24 cellular contexts compared by ENCODE assay signal in the genomic region with DNA sequence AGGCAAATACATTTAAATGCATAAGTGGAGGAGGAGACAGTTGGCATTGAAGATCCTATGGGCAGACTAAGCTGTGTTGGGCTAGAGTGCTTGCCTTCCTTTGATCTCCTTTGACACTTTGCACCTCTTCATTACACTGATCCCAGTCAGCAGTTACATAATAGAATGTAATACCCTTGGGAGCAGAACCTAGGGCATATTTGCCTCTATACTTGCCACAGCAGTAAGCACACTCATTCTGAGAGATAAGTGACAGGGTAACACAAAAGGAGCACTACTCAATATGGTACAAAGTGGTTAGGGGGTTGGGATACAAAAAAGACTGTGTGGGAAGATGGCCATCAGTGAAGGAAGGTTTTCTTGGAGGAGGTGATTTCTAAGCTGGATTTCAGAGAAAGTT. TPM values are rescaled to one million over a fixed set of nuclear protein-coding genes. Genes with fewer than 3 reads are reported as not detected.
A peak's percentile ranks its signal among the peaks of the same experiment; 100 is the strongest.
DNase-seq lines count a peak whose midpoint lies in the region; ATAC-seq, FAIRE-seq and TF ChIP-seq lines count a peak whose summit lies in the region.
"Had no signal": no experiment of that assay in that cellular context is flagged by ENCODE, and none has a peak within 500 bp of the region (broad histone marks: within the 10 kb centered on the region; RNA-seq: fewer than 3 reads in every experiment).

No MANE protein-coding gene starts in this region.

- intact Hi-C loops in Right ventricle myocardium superior (cut with DNase I) (no loop called here), left ventricle myocardium inferior (cut with micrococcal nuclease) (no loop called here), K562 (cut with micrococcal nuclease) (no loop called here), mammary epithelial cell (cut with micrococcal nuclease) (no loop called here)

- FAIRE-seq in K562 (lab: Jason Lieb, UNC), result no peak

- CTCF ChIA-PET in K562 (lab: Yijun Ruan, JAX; ENCODE audit: low intra/inter-chr PET ratio) (no interaction called here), mammary epithelial cell (lab: Charles Lee; ENCODE audit: low non-redundant PET) (no interaction called here)

- peaks cover 53 to 56% of the 10 kb centered on the region in 2 donors for H3K36me3 Mint-ChIP-seq in stimulated activated naive B cell treated with anti-CD40 and anti-IgM and Interleukin-4, amounts not matched to agents 10 μg/mL and 1 μg/mL and 100 μg/mL, for 72 hours

- H2AFZ ChIP-seq in K562 (ENCODE audit: low read depth, low read length) (no peak overlapping the region), mammary epithelial cell (ENCODE audit: low read depth, low read length) (no peak overlapping the region)

- TF ChIP-seq POLR2A in K562 (conservative IDR thresholded peaks at IDR 0.05), result no peak; the same call in 1 of the 2 replicates

- H3K4me3 ChIP-seq in left ventricle myocardium inferior, result no peak overlapping the region
- no peak overlapping the region for H3K4me3 ChIP-seq in K562
- no peak overlapping the region for H3K4me3 ChIP-seq in mammary epithelial cell (replicated peaks in 1 of 3; ENCODE audit: insufficient read depth in 1 of 3, low read depth in 2 of 3, low read length in 3 of 3)
- H3K4me3 ChIP-seq: cardiac muscle cell, lower lobe of right lung, sigmoid colon, SJSA1 had no signal

- H3K4me1 Mint-ChIP-seq in stimulated activated naive B cell treated with anti-CD40 and anti-IgM and Interleukin-4, amounts not matched to agents 10 μg/mL and 1 μg/mL and 100 μg/mL, for 72 hours, result peaks cover 6 to 9% of the 10 kb centered on the region in 2 donors

- H3K9me3 ChIP-seq in left ventricle myocardium inferior (replicated peaks), result no peaks in the 10 kb centered on the region
- H3K9me3 ChIP-seq in K562 (replicated peaks; ENCODE audit: control insufficient read depth, insufficient read depth, low read depth, low read length), result 0 out of 2 replicates have a peak, but pooled peaks cover 3% of the 10 kb centered on the region
- H3K9me3 ChIP-seq in mammary epithelial cell (replicated peaks; ENCODE audit: insufficient read depth, low read length), result no peaks in the 10 kb centered on the region
- H3K9me3 ChIP-seq: lower lobe of right lung, sigmoid colon had no signal

- POLR2A ChIA-PET in K562 (lab: Yijun Ruan, JAX), result interaction anchor here (0.6 to 1.8 kb wide), 11 partner anchors 8 to 270 kb away, joined by 3 to 9 read pairs (median 4); a partner anchor contains a TSS

- TF ChIP-seq CTCF in left ventricle myocardium inferior (IDR thresholded peaks at IDR 0.05; ENCODE audit: borderline replicate concordance), result no peak
- no peak for TF ChIP-seq CTCF in K562 (IDR thresholded peaks at IDR 0.05 in 2 of 3, conservative IDR thresholded peaks at IDR 0.05 in 1 of 3; ENCODE audit: insufficient read depth in 2 of 3, low read depth in 1 of 3, low read length in 3 of 3)
- TF ChIP-seq CTCF in mammary epithelial cell (conservative IDR thresholded peaks at IDR 0.05 in 1 of 2, IDR thresholded peaks at IDR 0.05 in 1 of 2; ENCODE audit: extremely low read depth in 1 of 2, insufficient read depth in 1 of 2, low read depth in 1 of 2, low read length in 2 of 2), result no peak

- no peak overlapping the region for H3K9ac ChIP-seq in K562 (ENCODE audit: insufficient read depth in 1 of 2, low read depth in 2 of 2, low read length in 2 of 2)
- no peak overlapping the region for H3K9ac ChIP-seq in mammary epithelial cell (ENCODE audit: insufficient read depth, low read length)

- H3K4me3 Mint-ChIP-seq in stimulated activated naive B cell treated with anti-CD40 and anti-IgM and Interleukin-4, amounts not matched to agents 10 μg/mL and 1 μg/mL and 100 μg/mL, for 72 hours, result no peak overlapping the region
- H3K4me3 Mint-ChIP-seq: dendritic cell treated with granulocyte-macrophage colony-stimulating factor and Interleukin-4, amounts not matched to agents 40 ng/mL and 50 ng/mL, for 4 days; type B pancreatic cell had no signal

- H3K27ac Mint-ChIP-seq in stimulated activated naive B cell treated with anti-CD40 and anti-IgM and Interleukin-4, amounts not matched to agents 10 μg/mL and 1 μg/mL and 100 μg/mL, for 72 hours, result peak overlapping the region; percentile 28

- ATAC-seq in Right ventricle myocardium superior (ENCODE audit: poor library complexity) (peak; percentile 25), K562 (peak; percentile 12), GM18519 (IDR thresholded peaks at IDR 0.05; ENCODE audit: low FRiP score, unreplicated experiment) (no peak)
- ATAC-seq in stimulated activated naive B cell treated with anti-CD40 and anti-IgM and Interleukin-4, amounts not matched to agents 10 μg/mL and 1 μg/mL and 100 μg/mL, for 72 hours (replicated peaks), result no peak
- ATAC-seq: lower lobe of right lung had no signal

- no peak for TF ChIP-seq RAD21 in K562 (CRISPR knock-in tag; conservative IDR thresholded peaks at IDR 0.05 in 1 of 2, IDR thresholded peaks at IDR 0.05 in 1 of 2)

- H3K4me1 ChIP-seq in left ventricle myocardium inferior, result no peaks in the 10 kb centered on the region
- no peaks in the 10 kb centered on the region for H3K4me1 ChIP-seq in K562 (replicated peaks in 1 of 2; ENCODE audit: control insufficient read depth in 2 of 2, insufficient read depth in 2 of 2, low read length in 2 of 2)
- H3K4me1 ChIP-seq in mammary epithelial cell (ENCODE audit: insufficient read depth, low read length), result no peaks in the 10 kb centered on the region
- H3K4me1 ChIP-seq: lower lobe of right lung, sigmoid colon, SJSA1 had no signal

- peaks cover 6% of the 10 kb centered on the region for H3K9me1 ChIP-seq in K562 (ENCODE audit: control insufficient read depth, insufficient read depth, low read length)

- no peaks in the 10 kb centered on the region for H3K27me3 ChIP-seq in left ventricle myocardium inferior (ENCODE audit: low read depth)
- H3K27me3 ChIP-seq in K562 (ENCODE audit: control insufficient read depth in 2 of 2, insufficient read depth in 2 of 2, low read length in 2 of 2), result no peaks in the 10 kb centered on the region
- H3K27me3 ChIP-seq in mammary epithelial cell (ENCODE audit: insufficient read depth, low read length), result no peaks in the 10 kb centered on the region
- H3K27me3 ChIP-seq: cardiac muscle cell, sigmoid colon, SJSA1 had no signal

- peaks cover 9% of the 10 kb centered on the region; the same call in 1 of the 3 replicates for H3K79me2 ChIP-seq in K562 (ENCODE audit: control insufficient read depth, insufficient read depth, low read length)
- H3K79me2 ChIP-seq in mammary epithelial cell (ENCODE audit: insufficient read depth, low read length), result peaks cover 8% of the 10 kb centered on the region

- H3K4me2 ChIP-seq in K562 (ENCODE audit: insufficient read depth, low read length), result no peak overlapping the region
- no peak overlapping the region for H3K4me2 ChIP-seq in mammary epithelial cell (ENCODE audit: insufficient read depth, low read depth, low read length)

- peaks cover 73% of the 10 kb centered on the region for H3K36me3 ChIP-seq in left ventricle myocardium inferior
- H3K36me3 ChIP-seq in K562 (ENCODE audit: control insufficient read depth, insufficient read depth, low read length), result peaks cover 68% of the 10 kb centered on the region
- peaks cover 43% of the 10 kb centered on the region for H3K36me3 ChIP-seq in mammary epithelial cell (ENCODE audit: insufficient read depth, low read length)

- H4K20me1 ChIP-seq in K562 (replicated peaks; ENCODE audit: control insufficient read depth, insufficient read depth, low read length), result 0 out of 2 replicates have a peak, but pooled peaks cover 6% of the 10 kb centered on the region
- H4K20me1 ChIP-seq in mammary epithelial cell (ENCODE audit: insufficient read depth, low read length), result no peaks in the 10 kb centered on the region

- peaks cover 0 to 2% of the 10 kb centered on the region in 2 donors for H3K9me3 Mint-ChIP-seq in stimulated activated naive B cell treated with anti-CD40 and anti-IgM and Interleukin-4, amounts not matched to agents 10 μg/mL and 1 μg/mL and 100 μg/mL, for 72 hours
- H3K9me3 Mint-ChIP-seq: CD4-positive, CD25-positive, alpha-beta regulatory T cell; dendritic cell treated with granulocyte-macrophage colony-stimulating factor and Interleukin-4, amounts not matched to agents 40 ng/mL and 50 ng/mL, for 4 days; type B pancreatic cell had no signal

- BruUV-seq in K562 (replicated peaks; lab: Mats Ljungman, UMichigan), result no TSS peak
- BruUV-seq in mammary epithelial cell (replicated peaks; lab: Mats Ljungman, UMichigan), result no TSS peak

- no peak for TF ChIP-seq EP300 in K562 (IDR thresholded peaks at IDR 0.05; ENCODE audit: low read length)

- no peaks in the 10 kb centered on the region for H3K27me3 Mint-ChIP-seq in stimulated activated naive B cell treated with anti-CD40 and anti-IgM and Interleukin-4, amounts not matched to agents 10 μg/mL and 1 μg/mL and 100 μg/mL, for 72 hours
- H3K27me3 Mint-ChIP-seq: CD4-positive, CD25-positive, alpha-beta regulatory T cell; dendritic cell treated with granulocyte-macrophage colony-stimulating factor and Interleukin-4, amounts not matched to agents 40 ng/mL and 50 ng/mL, for 4 days; type B pancreatic cell had no signal

- no peak for DNase-seq in Right ventricle myocardium superior
- DNase-seq in left ventricle myocardium inferior, result no peak
- DNase-seq in NCI-H187 (lab: John Stamatoyannopoulos, UW), result peak; percentile 35 to 51
- DNase-seq in K562 (ENCODE audit: extremely low read depth in 1 of 4, low spot score in 3 of 4), result no peak
- DNase-seq in stimulated activated naive B cell treated with anti-CD40 and anti-IgM and Interleukin-4, amounts not matched to agents 10 μg/mL and 1 μg/mL and 100 μg/mL, for 72 hours, result no peak
- no peak for DNase-seq in mammary epithelial cell
- DNase-seq: activated CD4-positive, alpha-beta T cell treated with anti-CD3 and anti-CD28 coated beads for 1 hour; activated gamma-delta T cell treated with Interleukin-2 at 50 U/mL for 16 hours; CD4-positive, CD25-positive, alpha-beta regulatory T cell; DMS 273 treated with DMSO at 0.1 percent for 48 hours; islet precursor cell; lower lobe of right lung; MM.1S; NCI-H1417 treated with DMSO at 0.1 percent for 48 hours; NCI-H69; posterior cingulate gyrus; sigmoid colon; stimulated activated CD4-positive, alpha-beta T cell treated with anti-CD3 and anti-CD28 coated beads, Interleukin-15, amount 100 ng/mL, for 24 hours; T-helper 1 cell had no signal

- H3K27ac ChIP-seq in left ventricle myocardium inferior (replicated peaks), result no peak overlapping the region
- H3K27ac ChIP-seq in K562 (ENCODE audit: extremely low read depth, low read depth, low read length), result no peak overlapping the region
- H3K27ac ChIP-seq in mammary epithelial cell (ENCODE audit: insufficient read depth, low read depth, low read length), result no peak overlapping the region
- H3K27ac ChIP-seq: cardiac muscle cell, lower lobe of right lung, sigmoid colon, SJSA1 had no signal

- dilution Hi-C loops in mammary epithelial cell (cut with HindIII; ENCODE audit: low sequenced_read_pairs), result no loop called here

- in situ Hi-C loops in K562 (cut with MboI) (no loop called here), mammary epithelial cell (cut with MboI; ENCODE audit: low sequenced_read_pairs in 2 of 2) (no loop called here)

RNA-seq across cellular contexts. Expression of a gene that starts 9.0 kb away (rescaled TPM):
- total RNA-seq in Right ventricle myocardium superior (63.5 TPM), left ventricle myocardium inferior (73.1 TPM), K562 (2014; rRNA removed) (231 and 232 TPM in 2 replicates), K562 (2014; rRNA removed; fragmentation: Illumina TruSeq; extraction: Trizol) (220 and 245 TPM in 2 replicates), K562 (2015; rRNA removed; fragmentation: Illumina TruSeq; extraction: Trizol) (158 and 169 TPM in 2 replicates), K562 (2021) (339 and 382 TPM in 2 replicates), mammary epithelial cell (100 to 1,000 TPM; 240 to 460 TPM)
- 823 and 1,075 TPM in 2 replicates for total RNA-seq in K562 (2011; cell fraction: chromatin; rRNA removed; ENCODE audit: low replicate concordance)
- 517 and 536 TPM in 2 replicates for total RNA-seq in K562 (2011; cell fraction: nucleolus; rRNA removed)
- 605 and 612 TPM in 2 replicates for total RNA-seq in K562 (2011; cell fraction: nucleoplasm; rRNA removed)
- polyA plus RNA-seq in K562 (2011; rRNA removed) (145 and 271 TPM in 2 replicates), K562 (2014; fragmentation: Illumina TruSeq; extraction: Trizol) (298 and 362 TPM in 2 replicates), K562 (2014; fragmentation: Nextera tagmentation; extraction: Ambion mirVana) (100 to 1,000 TPM; 117 to 168 TPM), K562 (2014; rRNA removed) (221 and 229 TPM in 2 replicates), mammary epithelial cell (160 TPM)
- polyA plus RNA-seq in K562 (2011; cell fraction: cytosol; rRNA removed), result 137 and 183 TPM in 2 replicates
- 838 and 1,308 TPM in 2 replicates for polyA plus RNA-seq in K562 (2011; cell fraction: nucleus; rRNA removed)
- 210 and 555 TPM in 2 replicates for polyA plus RNA-seq in K562 (2012)
- polyA minus RNA-seq in K562 (2011; rRNA and poly(A)+ RNA removed), result 171 and 257 TPM in 2 replicates
- polyA minus RNA-seq in K562 (2011; cell fraction: cytosol; rRNA and poly(A)+ RNA removed), result 105 and 116 TPM in 2 replicates
- 226 and 398 TPM in 2 replicates for polyA minus RNA-seq in K562 (2011; cell fraction: nucleus; rRNA and poly(A)+ RNA removed)
- 352 TPM for polyA minus RNA-seq in mammary epithelial cell

RNA-seq across cellular contexts. Expression of a gene that starts 17.2 kb away (rescaled TPM):
- total RNA-seq in Right ventricle myocardium superior (4.1 TPM), left ventricle myocardium inferior (4.2 TPM), K562 (2014; rRNA removed) (3.8 and 4.6 TPM in 2 replicates), K562 (2014; rRNA removed; fragmentation: Illumina TruSeq; extraction: Trizol) (3.1 and 4.2 TPM in 2 replicates), K562 (2015; rRNA removed; fragmentation: Illumina TruSeq; extraction: Trizol) (5.1 and 5.8 TPM in 2 replicates), K562 (2021) (5.9 and 6.0 TPM in 2 replicates), mammary epithelial cell (1 to 10 TPM in 1 of 2 donors, under 1 TPM in 1; 0.83 to 1.3 TPM)
- 8.4 and 15.8 TPM in 2 replicates for total RNA-seq in K562 (2011; cell fraction: chromatin; rRNA removed; ENCODE audit: low replicate concordance)
- 5.3 and 7.2 TPM in 2 replicates for total RNA-seq in K562 (2011; cell fraction: nucleolus; rRNA removed)
- total RNA-seq in K562 (2011; cell fraction: nucleoplasm; rRNA removed), result 7.3 and 8.5 TPM in 2 replicates
- polyA plus RNA-seq in K562 (2011; rRNA removed) (6.5 and 22.7 TPM in 2 replicates), K562 (2014; fragmentation: Illumina TruSeq; extraction: Trizol) (5.4 and 6.5 TPM in 2 replicates), K562 (2014; fragmentation: Nextera tagmentation; extraction: Ambion mirVana) (1 to 10 TPM; 1.5 to 2.0 TPM), K562 (2014; rRNA removed) (3.3 and 10.2 TPM in 2 replicates), mammary epithelial cell (not detected)
- 7.6 and 14.0 TPM in 2 replicates for polyA plus RNA-seq in K562 (2011; cell fraction: cytosol; rRNA removed)
- 53.3 and 109 TPM in 2 replicates for polyA plus RNA-seq in K562 (2011; cell fraction: nucleus; rRNA removed)
- 5.2 and 15.6 TPM in 2 replicates for polyA plus RNA-seq in K562 (2012)
- 2.8 and 7.2 TPM in 2 replicates for polyA minus RNA-seq in K562 (2011; rRNA and poly(A)+ RNA removed)
- polyA minus RNA-seq in K562 (2011; cell fraction: cytosol; rRNA and poly(A)+ RNA removed), result 1.5 and 8.5 TPM in 2 replicates
- polyA minus RNA-seq in K562 (2011; cell fraction: nucleus; rRNA and poly(A)+ RNA removed), result 4.3 and 13.0 TPM in 2 replicates
- polyA minus RNA-seq in mammary epithelial cell, result not detected
- polyA plus RNA-seq: cardiac muscle cell had no signal

RNA-seq across cellular contexts. Expression of a gene that starts 23.5 kb away (rescaled TPM):
- total RNA-seq in Right ventricle myocardium superior (16.4 TPM), left ventricle myocardium inferior (20.4 TPM), K562 (2014; rRNA removed) (68.2 and 89.9 TPM in 2 replicates), K562 (2014; rRNA removed; fragmentation: Illumina TruSeq; extraction: Trizol) (89.6 and 104 TPM in 2 replicates), K562 (2015; rRNA removed; fragmentation: Illumina TruSeq; extraction: Trizol) (53.7 and 59.1 TPM in 2 replicates), K562 (2021) (56.8 and 61.8 TPM in 2 replicates), mammary epithelial cell (10 to 100 TPM; 28.3 to 66.1 TPM)
- total RNA-seq in K562 (2011; cell fraction: chromatin; rRNA removed; ENCODE audit: low replicate concordance), result 172 and 185 TPM in 2 replicates
- total RNA-seq in K562 (2011; cell fraction: nucleolus; rRNA removed), result 119 and 124 TPM in 2 replicates
- total RNA-seq in K562 (2011; cell fraction: nucleoplasm; rRNA removed), result 106 and 127 TPM in 2 replicates
- polyA plus RNA-seq in K562 (2011; rRNA removed) (99.0 and 118 TPM in 2 replicates), K562 (2014; fragmentation: Illumina TruSeq; extraction: Trizol) (83.9 and 103 TPM in 2 replicates), K562 (2014; fragmentation: Nextera tagmentation; extraction: Ambion mirVana) (100 to 1,000 TPM; 254 to 272 TPM), K562 (2014; rRNA removed) (87.2 and 127 TPM in 2 replicates), mammary epithelial cell (9.0 TPM)
- polyA plus RNA-seq in K562 (2011; cell fraction: cytosol; rRNA removed), result 29.5 and 56.7 TPM in 2 replicates
- polyA plus RNA-seq in K562 (2011; cell fraction: nucleus; rRNA removed), result 133 and 186 TPM in 2 replicates
- 99.5 and 353 TPM in 2 replicates for polyA plus RNA-seq in K562 (2012)
- 37.2 and 59.6 TPM in 2 replicates for polyA minus RNA-seq in K562 (2011; rRNA and poly(A)+ RNA removed)
- 22.3 and 23.0 TPM in 2 replicates for polyA minus RNA-seq in K562 (2011; cell fraction: cytosol; rRNA and poly(A)+ RNA removed)
- 25.7 and 57.9 TPM in 2 replicates for polyA minus RNA-seq in K562 (2011; cell fraction: nucleus; rRNA and poly(A)+ RNA removed)
- polyA minus RNA-seq in mammary epithelial cell, result 8.0 TPM

RNA-seq across cellular contexts. Expression of a gene that starts 25.8 kb away (rescaled TPM):
- total RNA-seq in Right ventricle myocardium superior (25.4 TPM), left ventricle myocardium inferior (33.1 TPM), K562 (2014; rRNA removed) (4.7 and 6.3 TPM in 2 replicates), K562 (2014; rRNA removed; fragmentation: Illumina TruSeq; extraction: Trizol) (2.7 and 3.8 TPM in 2 replicates), K562 (2015; rRNA removed; fragmentation: Illumina TruSeq; extraction: Trizol) (3.6 and 6.1 TPM in 2 replicates), K562 (2021) (46.6 and 54.8 TPM in 2 replicates), mammary epithelial cell (10 to 100 TPM in 1 of 2 donors, 1 to 10 TPM in 1; 4.8 to 69.2 TPM)
- 77.3 and 118 TPM in 2 replicates for total RNA-seq in K562 (2011; cell fraction: chromatin; rRNA removed; ENCODE audit: low replicate concordance)
- 43.2 and 44.7 TPM in 2 replicates for total RNA-seq in K562 (2011; cell fraction: nucleolus; rRNA removed)
- 49.3 and 57.0 TPM in 2 replicates for total RNA-seq in K562 (2011; cell fraction: nucleoplasm; rRNA removed)
- polyA plus RNA-seq in K562 (2011; rRNA removed) (2.0 and 6.8 TPM in 2 replicates), K562 (2014; fragmentation: Illumina TruSeq; extraction: Trizol) (14.1 and 20.3 TPM in 2 replicates), K562 (2014; fragmentation: Nextera tagmentation; extraction: Ambion mirVana) (1 to 10 TPM; 2.6 to 2.9 TPM), K562 (2014; rRNA removed) (12.2 and 19.8 TPM in 2 replicates), mammary epithelial cell (4.8 TPM)
- 1.1 and 1.4 TPM in 2 replicates for polyA plus RNA-seq in K562 (2011; cell fraction: cytosol; rRNA removed)
- polyA plus RNA-seq in K562 (2011; cell fraction: nucleus; rRNA removed), result 25.0 and 38.2 TPM in 2 replicates
- 21.1 and 37.7 TPM in 2 replicates for polyA plus RNA-seq in K562 (2012)
- 1.7 and 4.1 TPM in 2 replicates for polyA minus RNA-seq in K562 (2011; rRNA and poly(A)+ RNA removed)
- 5.2 and 13.3 TPM in 2 replicates for polyA minus RNA-seq in K562 (2011; cell fraction: cytosol; rRNA and poly(A)+ RNA removed)
- polyA minus RNA-seq in K562 (2011; cell fraction: nucleus; rRNA and poly(A)+ RNA removed), result 15.5 and 20.1 TPM in 2 replicates
- 14.9 TPM for polyA minus RNA-seq in mammary epithelial cell

RNA-seq across cellular contexts. Expression of a gene that starts 37.2 kb away (rescaled TPM):
- total RNA-seq in Right ventricle myocardium superior (0.56 TPM), left ventricle myocardium inferior (0.93 TPM), K562 (2014; rRNA removed) (0.33 and 0.41 TPM in 2 replicates), K562 (2014; rRNA removed; fragmentation: Illumina TruSeq; extraction: Trizol) (0.76 and 0.80 TPM in 2 replicates), K562 (2015; rRNA removed; fragmentation: Illumina TruSeq; extraction: Trizol) (0.30 and 2.2 TPM in 2 replicates), K562 (2021) (2.1 and 3.7 TPM in 2 replicates), mammary epithelial cell (1 to 10 TPM in 1 of 2 donors, under 1 TPM in 1; under 0.01 to 2.5 TPM)
- total RNA-seq in K562 (2011; cell fraction: chromatin; rRNA removed; ENCODE audit: low replicate concordance), result 1.4 and 2.9 TPM in 2 replicates
- 1.0 and 1.3 TPM in 2 replicates for total RNA-seq in K562 (2011; cell fraction: nucleolus; rRNA removed)
- total RNA-seq in K562 (2011; cell fraction: nucleoplasm; rRNA removed), result 2.0 and 2.7 TPM in 2 replicates
- polyA plus RNA-seq in K562 (2011; rRNA removed) (0.33 and 1.1 TPM in 2 replicates), K562 (2014; fragmentation: Illumina TruSeq; extraction: Trizol) (0.61 and 0.80 TPM in 2 replicates), K562 (2014; fragmentation: Nextera tagmentation; extraction: Ambion mirVana) (under 1 TPM; 0.24 to 0.31 TPM), K562 (2014; rRNA removed) (0.51 and 0.64 TPM in 2 replicates), mammary epithelial cell (0.90 TPM)
- 0.63 and 0.64 TPM in 2 replicates for polyA plus RNA-seq in K562 (2011; cell fraction: cytosol; rRNA removed)
- 2.0 and 3.7 TPM in 2 replicates for polyA plus RNA-seq in K562 (2011; cell fraction: nucleus; rRNA removed)
- polyA plus RNA-seq in K562 (2012), result 2.2 and 3.2 TPM in 2 replicates
- polyA minus RNA-seq in K562 (2011; rRNA and poly(A)+ RNA removed), result 0.36 and 0.81 TPM in 2 replicates
- not detected in 2 replicates for polyA minus RNA-seq in K562 (2011; cell fraction: cytosol; rRNA and poly(A)+ RNA removed)
- 0.33 and 0.81 TPM in 2 replicates for polyA minus RNA-seq in K562 (2011; cell fraction: nucleus; rRNA and poly(A)+ RNA removed)
- 1.5 TPM for polyA minus RNA-seq in mammary epithelial cell

Comparison
In these comparisons a context has a peak if more than half of its experiments do, and no peak if none do; other contexts are left out.
1. ATAC-seq: peak in Right ventricle myocardium superior (single experiment) and K562 (single experiment); none in stimulated activated naive B cell treated with anti-CD40 and anti-IgM and Interleukin-4, amounts not matched to agents 10 μg/mL and 1 μg/mL and 100 μg/mL, for 72 hours (0 of 2) and GM18519 (single experiment).
2. DNase-seq: peak in NCI-H187 (2 of 2); none in Right ventricle myocardium superior (single experiment), left ventricle myocardium inferior (single experiment), K562 (0 of 4), stimulated activated naive B cell treated with anti-CD40 and anti-IgM and Interleukin-4, amounts not matched to agents 10 μg/mL and 1 μg/mL and 100 μg/mL, for 72 hours (single experiment) and mammary epithelial cell (single experiment).